Comparison of ENCODE assay signal across 13 cellular contexts in the genomic region with DNA sequence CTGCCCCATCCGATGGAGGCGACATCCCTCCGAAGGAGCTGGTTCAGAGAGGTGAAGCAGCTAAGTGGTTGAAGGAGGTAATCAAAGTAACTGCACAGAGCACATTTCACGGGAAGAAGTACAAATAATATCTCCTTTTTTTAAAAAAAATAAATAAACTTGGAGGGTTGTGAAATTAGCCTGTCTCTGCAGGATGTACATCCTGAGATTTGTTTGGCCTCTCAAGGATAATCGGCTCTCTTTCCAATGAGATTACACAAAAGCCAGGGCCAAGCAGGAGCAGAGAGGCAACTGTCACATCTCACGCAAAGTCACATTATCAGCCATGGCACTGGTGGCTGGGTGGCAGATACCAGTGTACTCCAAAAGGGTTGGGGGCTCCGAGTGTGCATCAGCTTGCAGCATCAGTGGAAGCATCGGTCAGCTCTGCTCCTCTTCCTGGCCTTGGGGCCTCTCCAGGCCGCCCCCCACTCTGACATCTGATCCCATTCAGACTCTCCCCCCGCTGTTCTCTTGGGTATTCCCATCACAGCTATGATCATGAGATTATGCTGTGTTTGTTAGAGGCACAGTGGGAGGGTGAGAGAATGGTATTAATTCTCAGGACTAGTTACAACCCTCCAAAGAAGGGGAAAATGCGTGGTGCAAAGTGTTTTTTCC.
DNase-seq lines count a peak whose midpoint lies in the region; ATAC-seq, FAIRE-seq and TF ChIP-seq lines count a peak whose summit lies in the region.
"Had no signal": no experiment of that assay in that cellular context is flagged by ENCODE, and none has a peak within 500 bp of the region (broad histone marks: within the 10 kb centered on the region; RNA-seq: fewer than 3 reads in every experiment).

No MANE protein-coding gene starts in this region.

- H4K8ac ChIP-seq in IMR-90 (ENCODE audit: low read depth in 2 of 2, low read length in 2 of 2) (peak overlapping the region; percentile 79), H1 (ENCODE audit: extremely low read depth, insufficient read depth, low read length) (no peak overlapping the region)

- peak overlapping the region; percentile 5; the same call in 1 of the 2 replicates for H3K4me2 ChIP-seq in IMR-90 (ENCODE audit: low read depth, low read length)
- no peak overlapping the region for H3K4me2 ChIP-seq in SU-DHL-6 (ENCODE audit: low read depth, low read length, poor library complexity, severe bottlenecking)
- H3K4me2 ChIP-seq in H1 (ENCODE audit: insufficient read depth in 1 of 2, low read depth in 2 of 2, low read length in 2 of 2): no peak overlapping the region

- peaks cover 4% of the 10 kb centered on the region; the same call in 1 of the 2 replicates for H3F3A ChIP-seq in SU-DHL-6 (ENCODE audit: insufficient read depth)

- H3K4ac ChIP-seq in IMR-90 (ENCODE audit: low read depth, low read length) (peak overlapping the region; percentile 91), H1 (replicated peaks; ENCODE audit: insufficient read length, low read depth, low read length) (no peak overlapping the region)

- H2BK5ac ChIP-seq in IMR-90 (ENCODE audit: low read depth, low read length, poor library complexity, severe bottlenecking) (peak overlapping the region; percentile 67), H1 (ENCODE audit: low read depth, low read length) (no peak overlapping the region)

- H2AK9ac ChIP-seq in IMR-90 (replicated peaks; ENCODE audit: low read depth, low read length, poor library complexity): peak overlapping the region; percentile 53

- BruUV-seq in IMR-90 (replicated peaks; lab: Mats Ljungman, UMichigan): no TSS peak

- H3K36me3 ChIP-seq in IMR-90 (ENCODE audit: control insufficient read depth, insufficient read depth, low read length) (no peaks in the 10 kb centered on the region), SU-DHL-6 (ENCODE audit: low read length) (no peaks in the 10 kb centered on the region), H1 (ENCODE audit: control insufficient read depth in 2 of 4, insufficient read depth in 4 of 4, low read length in 3 of 4) (no peaks in the 10 kb centered on the region), heart left ventricle (no peaks in the 10 kb centered on the region)

- CTCF ChIA-PET in IMR-90 (lab: Yijun Ruan, JAX) (interaction anchor here (0.6 kb wide), 1 partner anchor 360 kb away, joined by 3 read pairs; no protein-coding TSS in a partner anchor), H1 (lab: Charles Lee; ENCODE audit: partially characterized antibody) (interaction anchor here (0.5 to 1.4 kb wide), 4 partner anchors 9 to 80 kb away, joined by 3 to 4 read pairs (median 4); no protein-coding TSS in a partner anchor)

- H3K18ac ChIP-seq in IMR-90 (ENCODE audit: low read depth, low read length) (peak overlapping the region; percentile 74), H1 (ENCODE audit: extremely low read depth, low read length) (no peak overlapping the region)

- H2BK120ac ChIP-seq in IMR-90 (ENCODE audit: low read depth, low read length): peak overlapping the region; percentile 85
- no peak overlapping the region for H2BK120ac ChIP-seq in H1 (replicated peaks; ENCODE audit: low read depth, low read length)

- FAIRE-seq in H1 (lab: Jason Lieb, UNC): no peak

- DNase-seq in IMR-90 (no peak), H1 (ENCODE audit: low read depth in 1 of 2, low spot score in 2 of 2) (no peak), smooth muscle cell of the brain vasculature (ENCODE audit: low read depth, low spot score) (peak; percentile 72), heart left ventricle (no peak)
- DNase-seq: AML-193; NCI-H1417 treated with DMSO at 0.1 percent for 48 hours; NCI-H2029; NCI-H524 treated with DMSO at 0.1 percent for 48 hours; NK-92 treated with Interleukin-12 subunit alpha and Interleukin-12 subunit beta, amount 100 ng/mL, for 24 hours had no signal

- H2AFZ ChIP-seq in IMR-90 (replicated peaks; ENCODE audit: low read length, poor library complexity) (peak overlapping the region; percentile 74), SU-DHL-6 (ENCODE audit: low read depth, low read length, severe bottlenecking) (no peak overlapping the region), H1 (ENCODE audit: low read length) (0 out of 2 replicates have a peak overlapping the region, but pooled peaks have one; percentile 42)

- no CpG with 5 or more reads among the region's 11 CpGs for WGBS in IMR-90 (ENCODE audit: extremely low coverage in 2 of 2, insufficient read length in 1 of 2), 2 experiments
- WGBS in H1 (ENCODE audit: extremely low coverage in 1 of 2, insufficient coverage in 1 of 2, insufficient read length in 1 of 2, insufficient replicate concordance in 2 of 2, low coverage in 1 of 2, low lambda C conversion rate in 2 of 2, missing lambda C conversion rate in 1 of 2), 2 experiments: 89% methylated on average over 10 of the region's 11 CpGs; no CpG with 5 or more reads in 1 of the 2 experiments
- 76 to 85% (median 76%) methylated on average over 11 of the region's 11 CpGs for WGBS in heart left ventricle, 4 donors

- H4K5ac ChIP-seq in IMR-90 (ENCODE audit: low read depth, low read length) (peak overlapping the region; percentile 83), H1 (ENCODE audit: insufficient read length, low read depth, low read length) (no peak overlapping the region)

- intact Hi-C loops in IMR-90 (cut with micrococcal nuclease): no loop called here
- intact Hi-C loops in heart left ventricle (cut with DNase I): no loop called here

- POLR2A ChIA-PET in IMR-90 (lab: Charles Lee; ENCODE audit: unreplicated experiment): no interaction called here
- POLR2A ChIA-PET in H1 (lab: Charles Lee; ENCODE audit: partially characterized antibody): no interaction called here

- TF ChIP-seq CTCF in IMR-90 (conservative IDR thresholded peaks at IDR 0.05; ENCODE audit: low read depth, low read length) (no peak), SU-DHL-6 (IDR thresholded peaks at IDR 0.05; ENCODE audit: insufficient read depth, low read length, poor library complexity, severe bottlenecking) (no peak), H1 (IDR thresholded peaks at IDR 0.05; ENCODE audit: control extremely low read depth in 1 of 3, insufficient read depth in 1 of 3, low read depth in 1 of 3, low read length in 3 of 3) (no peak), heart left ventricle (IDR thresholded peaks at IDR 0.05) (no peak)

- H3K9me3 ChIP-seq in IMR-90 (ENCODE audit: control insufficient read depth, insufficient read depth, low read length): no peaks in the 10 kb centered on the region
- no peaks in the 10 kb centered on the region for H3K9me3 ChIP-seq in SU-DHL-6 (ENCODE audit: insufficient read depth, low read length)
- no peaks in the 10 kb centered on the region for H3K9me3 ChIP-seq in H1 (ENCODE audit: insufficient read depth in 2 of 2, low read depth in 1 of 2, low read length in 1 of 2)
- H3K9me3 ChIP-seq in heart left ventricle: no peaks in the 10 kb centered on the region

- TF ChIP-seq POLR2A in IMR-90 (IDR thresholded peaks at IDR 0.05; ENCODE audit: low read depth, low read length): no peak
- TF ChIP-seq POLR2A in H1 (IDR thresholded peaks at IDR 0.05; ENCODE audit: control extremely low read depth in 1 of 2, low read depth in 2 of 2, low read length in 2 of 2): no peak
- no peak for TF ChIP-seq POLR2A in heart left ventricle (IDR thresholded peaks at IDR 0.05)

- H3K23ac ChIP-seq in IMR-90 (ENCODE audit: low read depth, low read length) (peak overlapping the region; percentile 63), H1 (ENCODE audit: insufficient read length) (no peak overlapping the region)

- TF ChIP-seq EP300 in H1 (IDR thresholded peaks at IDR 0.05; ENCODE audit: borderline replicate concordance in 1 of 2, low read depth in 2 of 2, low read length in 2 of 2): no peak

- no peaks in the 10 kb centered on the region for H3K27me3 ChIP-seq in IMR-90 (ENCODE audit: control insufficient read depth, insufficient read depth, low read length)
- H3K27me3 ChIP-seq in SU-DHL-6 (ENCODE audit: low read length): no peaks in the 10 kb centered on the region
- H3K27me3 ChIP-seq in H1 (replicated peaks in 1 of 4; ENCODE audit: control insufficient read depth in 3 of 4, extremely low read depth in 1 of 4, insufficient read depth in 3 of 4, low read length in 3 of 4): no peaks in the 10 kb centered on the region
- H3K27me3 ChIP-seq in heart left ventricle: no peaks in the 10 kb centered on the region

- H3K14ac ChIP-seq in IMR-90 (replicated peaks; ENCODE audit: low read depth, low read length) (peak overlapping the region; percentile 77), H1 (ENCODE audit: insufficient read length) (no peak overlapping the region)

- H3K56ac ChIP-seq in IMR-90 (ENCODE audit: extremely low read depth, insufficient read depth, low read length): 0 out of 2 replicates have a peak overlapping the region, but pooled peaks have one; percentile 10
- H3K56ac ChIP-seq in H1 (replicated peaks; ENCODE audit: insufficient read length, low read depth, low read length): no peak overlapping the region

- H3K4me3 ChIP-seq in IMR-90 (ENCODE audit: insufficient read depth, low read depth, low read length) (no peak overlapping the region), SU-DHL-6 (ENCODE audit: insufficient read depth, low read length, poor library complexity, severe bottlenecking) (no peak overlapping the region), H1 (ENCODE audit: extremely low read depth in 1 of 4, insufficient read depth in 2 of 4, low read depth in 3 of 4, low read length in 4 of 4) (no peak overlapping the region), heart left ventricle (no peak overlapping the region)

- no peaks in the 10 kb centered on the region for H3K79me2 ChIP-seq in SU-DHL-6 (ENCODE audit: insufficient read depth, low read length)
- H3K79me2 ChIP-seq in H1 (ENCODE audit: control insufficient read depth in 1 of 2, insufficient read depth in 2 of 2, low read length in 2 of 2): no peaks in the 10 kb centered on the region

- in situ Hi-C loops in IMR-90 (cut with MboI; ENCODE audit: low sequenced_read_pairs): no loop called here

- H3K27ac ChIP-seq in IMR-90 (ENCODE audit: insufficient read depth, low read length) (peak overlapping the region; percentile 66), SU-DHL-6 (ENCODE audit: low read depth, low read length) (0 out of 2 replicates have a peak overlapping the region, but pooled peaks have one; percentile 22), H1 (ENCODE audit: low read depth, low read length) (no peak overlapping the region), heart left ventricle (peak overlapping the region in 2 of 12 donors; percentile 8 to 27)

- H3K4me1 ChIP-seq in IMR-90 (ENCODE audit: control insufficient read depth, insufficient read depth, low read length) (peaks cover 21% of the 10 kb centered on the region), H1 (replicated peaks in 1 of 4; ENCODE audit: control insufficient read depth in 3 of 4, insufficient read depth in 4 of 4, low read length in 3 of 4) (peaks cover 0 to 4% (median 0%) of the 10 kb centered on the region in 4 experiments; a peak in 1 of 7 replicates), heart left ventricle (peaks cover 0 to 27% (median under 1%) of the 10 kb centered on the region in 12 donors)

- dilution Hi-C loops in IMR-90 (cut with HindIII; ENCODE audit: low sequenced_read_pairs, unreplicated experiment): no loop called here

- H3K9ac ChIP-seq in IMR-90 (ENCODE audit: low read depth, low read length): peak overlapping the region; percentile 24; the same call in 1 of the 2 replicates
- H3K9ac ChIP-seq in SU-DHL-6 (ENCODE audit: low read length): no peak overlapping the region
- H3K9ac ChIP-seq in H1 (replicated peaks in 1 of 4; ENCODE audit: extremely low read depth in 1 of 4, low read depth in 3 of 4, low read length in 3 of 4): no peak overlapping the region

- H3K79me1 ChIP-seq in IMR-90 (ENCODE audit: low read depth in 1 of 2, low read length in 2 of 2) (peaks cover 0 to 7% of the 10 kb centered on the region in 2 experiments; a peak in 1 of 4 replicates), H1 (ENCODE audit: low read depth, low read length) (no peaks in the 10 kb centered on the region)

- H4K20me1 ChIP-seq in IMR-90 (ENCODE audit: insufficient read depth, low read length) (no peaks in the 10 kb centered on the region), SU-DHL-6 (ENCODE audit: low read depth, low read length) (no peaks in the 10 kb centered on the region), H1 (replicated peaks in 1 of 2; ENCODE audit: control insufficient read depth in 1 of 2, insufficient read depth in 2 of 2, low read length in 2 of 2) (no peaks in the 10 kb centered on the region)

- TF ChIP-seq RAD21 in IMR-90 (IDR thresholded peaks at IDR 0.05; ENCODE audit: low read length): no peak
- TF ChIP-seq RAD21 in H1 (IDR thresholded peaks at IDR 0.05 in 1 of 2, conservative IDR thresholded peaks at IDR 0.05 in 1 of 2; ENCODE audit: low read depth in 2 of 2, low read length in 2 of 2): no peak

- peak overlapping the region; percentile 82 for H2BK15ac ChIP-seq in IMR-90 (ENCODE audit: low read depth, low read length)
- H2BK15ac ChIP-seq in H1 (ENCODE audit: low read length): no peak overlapping the region

- H3K23me2 ChIP-seq in H1 (ENCODE audit: low read depth, low read length): no peaks in the 10 kb centered on the region

- no peaks in the 10 kb centered on the region for H3K9me2 ChIP-seq in SU-DHL-6 (replicated peaks; ENCODE audit: insufficient read depth, low read length)

- no peak for ATAC-seq in IMR-90 (ENCODE audit: low read depth)
- ATAC-seq in activated CD4-positive, CD25-positive, alpha-beta regulatory T cell treated with anti-CD3 and anti-CD28 coated beads, Interleukin-2, amount 50 U/mL, for 24 hours: no peak
- ATAC-seq in GM21723 (IDR thresholded peaks at IDR 0.05; ENCODE audit: unreplicated experiment): no peak
- no peak for ATAC-seq in heart left ventricle
- ATAC-seq: HCT116 had no signal

- H2AK5ac ChIP-seq in IMR-90 (ENCODE audit: low read depth, low read length): peak overlapping the region; percentile 97
- no peak overlapping the region for H2AK5ac ChIP-seq in H1 (ENCODE audit: low read depth, low read length)

- H4K91ac ChIP-seq in IMR-90 (ENCODE audit: insufficient read depth, low read depth, low read length) (peak overlapping the region; percentile 90), H1 (replicated peaks; ENCODE audit: insufficient read length, low read length) (no peak overlapping the region)

- peaks cover 13% of the 10 kb centered on the region for H3K9me1 ChIP-seq in IMR-90 (ENCODE audit: insufficient read depth, low read length)

- H2BK12ac ChIP-seq in H1 (ENCODE audit: low read depth, low read length): no peak overlapping the region

- H2BK20ac ChIP-seq in IMR-90 (ENCODE audit: low read depth, low read length): peak overlapping the region; percentile 92
- no peak overlapping the region for H2BK20ac ChIP-seq in H1 (ENCODE audit: low read length)
